ENCODE assay signal across 26 cellular contexts in genomic region chr7:47389171-47389922, GRCh38.
"Had no signal": no experiment of that assay in that cellular context is flagged by ENCODE, and none has a peak within 500 bp of the region (broad histone marks: within the 10 kb centered on the region; RNA-seq: fewer than 3 reads in every experiment).

No MANE protein-coding gene starts in this region.

- H3K27ac Mint-ChIP-seq: activated CD8-positive, alpha-beta T cell treated with anti-CD3 and anti-CD28 coated beads for 36 hours; activated naive CD8-positive, alpha-beta T cell; activated T-helper 17 cell treated with anti-CD3 and anti-CD28 coated beads, Interleukin-2, amount 50 U/mL, for 72 hours; nephron; progenitor cell of endocrine pancreas; stimulated activated naive CD8-positive, alpha-beta T cell treated with anti-CD3 and anti-CD28 coated beads, Interleukin-15, Interleukin-2, amounts not matched to agents 100 ng/mL and 50 ng/mL, for 24 hours; type B pancreatic cell had no signal

- H3K4me3 ChIP-seq: left lung, lower lobe of right lung, mucosa of descending colon, right lobe of liver, skin epidermis had no signal

- H3K27ac ChIP-seq: brain microvascular endothelial cell, epithelial cell of prostate, left lung, lower lobe of right lung, neutrophil, right lobe of liver, skin epidermis had no signal

- H3K36me3 Mint-ChIP-seq: activated naive CD8-positive, alpha-beta T cell had no signal

- H3K36me3 ChIP-seq: neutrophil had no signal

- H3K4me3 Mint-ChIP-seq: activated CD8-positive, alpha-beta T cell treated with anti-CD3 and anti-CD28 coated beads for 36 hours; activated naive CD8-positive, alpha-beta T cell; activated T-cell treated with anti-CD3 and anti-CD28 coated beads, Interleukin-2, amount 50 U/mL, for 4 hours; activated T-helper 17 cell treated with anti-CD3 and anti-CD28 coated beads, Interleukin-2, amount 50 U/mL, for 72 hours; nephron; stimulated activated naive CD8-positive, alpha-beta T cell treated with anti-CD3 and anti-CD28 coated beads, Interleukin-15, Interleukin-2, amounts not matched to agents 100 ng/mL and 50 ng/mL, for 24 hours; type B pancreatic cell had no signal

- H3K27me3 Mint-ChIP-seq: progenitor cell of endocrine pancreas, type B pancreatic cell had no signal

- H3K9me3 ChIP-seq: left lung, lower lobe of right lung, mucosa of descending colon, neutrophil, right lobe of liver had no signal

- H3K27me3 ChIP-seq: brain microvascular endothelial cell, left lung, neutrophil, right lobe of liver had no signal

- H3K9me3 Mint-ChIP-seq: activated CD8-positive, alpha-beta T cell treated with anti-CD3 and anti-CD28 coated beads for 36 hours; activated T-cell treated with anti-CD3 and anti-CD28 coated beads, Interleukin-2, amount 50 U/mL, for 4 hours; nephron; stimulated activated naive CD8-positive, alpha-beta T cell treated with anti-CD3 and anti-CD28 coated beads, Interleukin-15, Interleukin-2, amounts not matched to agents 100 ng/mL and 50 ng/mL, for 24 hours; type B pancreatic cell had no signal

- DNase-seq: activated CD4-positive, alpha-beta T cell treated with anti-CD3 and anti-CD28 coated beads, Interleukin-2, amount 50 U/mL, for 1 hour; activated CD8-positive, alpha-beta T cell treated with anti-CD3 and anti-CD28 coated beads for 36 hours; activated naive CD4-positive, alpha-beta T cell treated with Interleukin-2 at 50 U/mL for 16 hours; activated T-cell treated with anti-CD3 and anti-CD28 coated beads, Interleukin-2, amount 50 U/mL, for 4 hours; brain microvascular endothelial cell; caudate nucleus; effector CD8-positive, alpha-beta T cell; kidney glomerular epithelial cell; left lung; lower lobe of right lung; mesendoderm; mucosa of descending colon; stimulated activated CD4-positive, alpha-beta T cell treated with anti-CD3 and anti-CD28 coated beads, Interleukin-12 subunit alpha, Interleukin-12 subunit beta, amount 100 ng/mL, for 4 hours; stimulated activated CD4-positive, alpha-beta T cell treated with anti-CD3 and anti-CD28 coated beads, Interleukin-4, amount 100 ng/mL, for 1 hour; substantia nigra; T-helper 2 cell had no signal

- H3K4me1 ChIP-seq: right lobe of liver had no signal

- ATAC-seq: activated CD8-positive, alpha-beta T cell treated with anti-CD3 and anti-CD28 coated beads for 36 hours; activated T-cell treated with anti-CD3 and anti-CD28 coated beads, Interleukin-2, amount 50 U/mL, for 4 hours; activated T-helper 17 cell treated with anti-CD3 and anti-CD28 coated beads, Interleukin-2, amount 50 U/mL, for 72 hours; left lung; lower lobe of right lung; mucosa of descending colon; right lobe of liver had no signal

- H3K4me1 Mint-ChIP-seq: activated T-helper 17 cell treated with anti-CD3 and anti-CD28 coated beads, Interleukin-2, amount 50 U/mL, for 72 hours had no signal
